In the genomic region with DNA sequence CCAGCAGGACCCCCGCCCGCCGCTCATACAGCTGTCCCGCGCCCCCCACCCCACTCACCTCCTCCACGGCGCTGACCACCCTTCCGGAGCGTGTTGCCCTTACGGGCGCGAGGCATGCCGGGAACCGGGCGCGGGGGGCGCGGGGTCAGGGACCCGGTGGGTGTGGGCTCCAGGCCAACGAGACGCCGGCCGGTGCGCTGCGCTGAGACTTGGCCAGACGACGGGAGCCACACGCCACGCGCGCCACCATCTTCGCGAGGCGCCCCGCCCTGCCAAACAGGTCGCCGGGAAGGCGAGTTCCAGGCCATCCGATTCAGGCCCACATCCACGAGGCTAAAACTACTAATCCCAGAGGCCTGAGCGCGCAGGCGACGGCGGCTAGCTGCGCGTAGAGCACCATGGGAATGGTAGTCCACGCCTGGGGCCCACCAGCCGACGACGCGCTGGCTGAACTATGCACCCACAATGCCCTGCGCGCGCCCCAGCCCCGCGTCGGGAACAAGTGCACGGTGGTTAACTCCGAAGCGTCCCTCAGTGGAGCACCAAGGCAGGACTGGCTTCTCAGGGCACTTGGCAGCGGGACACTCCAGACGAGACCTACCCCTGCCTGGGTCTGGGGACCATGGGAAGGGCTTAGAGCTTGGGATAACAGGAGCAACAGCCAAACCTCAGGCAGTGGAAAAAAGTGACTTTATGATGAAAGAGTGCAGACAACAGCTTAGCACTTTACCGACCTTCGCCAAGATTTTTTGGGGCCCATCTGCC, we compare ENCODE assay signal across 8 cellular contexts. TPM values are rescaled to one million over a fixed set of nuclear protein-coding genes. Genes with fewer than 3 reads are reported as not detected.
DNase-seq lines count a peak whose midpoint lies in the region; ATAC-seq and TF ChIP-seq lines count a peak whose summit lies in the region.

Gene IFRD2 (minus strand): TSS at position 271 of the 765 bp plus-strand sequence. CDS start 155 bp downstream, at position 116.

- intact Hi-C loops in IMR-90 (cut with micrococcal nuclease), result no loop called here

- 0 out of 3 replicates have a peak within 1 kb of the TSS, but pooled peaks have one; percentile 43 for H2BK15ac ChIP-seq in IMR-90 (ENCODE audit: low read depth, low read length)

- H2BK5ac ChIP-seq in IMR-90 (ENCODE audit: low read depth, low read length, poor library complexity, severe bottlenecking), result peak within 1 kb of the TSS; percentile 55

- H3K27ac ChIP-seq in IMR-90 (ENCODE audit: insufficient read depth, low read length), result peak within 1 kb of the TSS; percentile 49

- H3K14ac ChIP-seq in IMR-90 (replicated peaks; ENCODE audit: low read depth, low read length), result peak within 1 kb of the TSS; percentile 86

- POLR2A ChIA-PET in IMR-90 (lab: Charles Lee; ENCODE audit: unreplicated experiment), result interaction anchor here (1.1 kb wide), 1 partner anchor 45 kb away, joined by 3 read pairs; no protein-coding TSS in a partner anchor

- peak within 1 kb of the TSS; percentile 82 for H3K56ac ChIP-seq in IMR-90 (ENCODE audit: extremely low read depth, insufficient read depth, low read length)

- peak within 1 kb of the TSS; percentile 93 for H3K4ac ChIP-seq in IMR-90 (ENCODE audit: low read depth, low read length)

- 2% methylated on average over 33 of the region's 65 CpGs; no CpG with 5 or more reads in 1 of the 2 experiments for WGBS in IMR-90 (ENCODE audit: extremely low coverage in 2 of 2, insufficient read length in 1 of 2), 2 experiments

- TF ChIP-seq CTCF in IMR-90 (conservative IDR thresholded peaks at IDR 0.05; ENCODE audit: low read depth, low read length), result no peak

- peak within 1 kb of the TSS; percentile 83 for H3K9ac ChIP-seq in IMR-90 (ENCODE audit: low read depth, low read length)

- CTCF ChIA-PET in IMR-90 (lab: Yijun Ruan, JAX), result interaction anchor here (0.6 kb wide), 1 partner anchor 1248 kb away, joined by 3 read pairs; no protein-coding TSS in a partner anchor

- dilution Hi-C loops in IMR-90 (cut with HindIII; ENCODE audit: low sequenced_read_pairs, unreplicated experiment), result no loop called here

- ATAC-seq in GM21528 (IDR thresholded peaks at IDR 0.05; ENCODE audit: low FRiP score, unreplicated experiment), result peak; percentile 83
- peak; percentile 98 for ATAC-seq in IMR-90 (ENCODE audit: low read depth)

- peak within 1 kb of the TSS; percentile 100 for H2AK9ac ChIP-seq in IMR-90 (replicated peaks; ENCODE audit: low read depth, low read length, poor library complexity)

- H2BK20ac ChIP-seq in IMR-90 (ENCODE audit: low read depth, low read length), result no peak within 1 kb of the TSS

- no peaks in the 10 kb centered on the region; the same call in 1 of the 2 replicates for H3K9me1 ChIP-seq in IMR-90 (ENCODE audit: insufficient read depth, low read length)

- H3K9me3 ChIP-seq in IMR-90 (ENCODE audit: control insufficient read depth, insufficient read depth, low read length) (no peaks in the 10 kb centered on the region), mononuclear cell (ENCODE audit: low read depth, low read length) (no peaks in the 10 kb centered on the region)

- peak within 1 kb of the TSS; percentile 90 for H4K5ac ChIP-seq in IMR-90 (ENCODE audit: low read depth, low read length)

- peak; percentile 98 for DNase-seq in DMS 273 (lab: John Stamatoyannopoulos, UW; ENCODE audit: unreplicated experiment)
- DNase-seq in IMR-90, result peak; percentile 97
- DNase-seq in OCI-M1 (lab: John Stamatoyannopoulos, UW), result peak; percentile 95
- DNase-seq in activated T-cell treated with anti-CD3 and anti-CD28 coated beads for 24 hours (ENCODE audit: low read depth), result peak; percentile 93
- DNase-seq in epidermal melanocyte (ENCODE audit: insufficient read length, low spot score), result peak; percentile 90
- DNase-seq in stimulated activated CD8-positive, alpha-beta memory T cell treated with anti-CD3 and anti-CD28 coated beads, Interleukin-4, amount 100 ng/mL, for 1 hour (ENCODE audit: low read depth in 2 of 2, low spot score in 1 of 2), result peak; percentile 77 to 91

- peak; percentile 72; the same call in 1 of the 2 replicates for TF ChIP-seq POLR2A in IMR-90 (IDR thresholded peaks at IDR 0.05; ENCODE audit: low read depth, low read length)

- peaks cover 26% of the 10 kb centered on the region for H3K36me3 ChIP-seq in IMR-90 (ENCODE audit: control insufficient read depth, insufficient read depth, low read length)

- BruUV-seq in IMR-90 (replicated peaks; lab: Mats Ljungman, UMichigan), result no TSS peak

- peak within 1 kb of the TSS; percentile 96 for H2AFZ ChIP-seq in IMR-90 (replicated peaks; ENCODE audit: low read length, poor library complexity)

- H2BK120ac ChIP-seq in IMR-90 (ENCODE audit: low read depth, low read length), result peak within 1 kb of the TSS; percentile 28; the same call in 1 of the 2 replicates

- TF ChIP-seq RAD21 in IMR-90 (IDR thresholded peaks at IDR 0.05; ENCODE audit: low read length), result no peak

- H4K8ac ChIP-seq in IMR-90 (ENCODE audit: low read depth in 2 of 2, low read length in 2 of 2), result peak within 1 kb of the TSS; percentile 86 to 99

- H3K79me1 ChIP-seq in IMR-90 (ENCODE audit: low read depth in 1 of 2, low read length in 2 of 2), result peaks cover 14 to 31% of the 10 kb centered on the region in 2 experiments

- H3K18ac ChIP-seq in IMR-90 (ENCODE audit: low read depth, low read length), result 0 out of 2 replicates have a peak within 1 kb of the TSS, but pooled peaks have one; percentile 8

- no peaks in the 10 kb centered on the region for H4K20me1 ChIP-seq in IMR-90 (ENCODE audit: insufficient read depth, low read length)

- peak within 1 kb of the TSS; percentile 97 for H3K4me2 ChIP-seq in IMR-90 (ENCODE audit: low read depth, low read length)

- peak within 1 kb of the TSS; percentile 90 for H4K91ac ChIP-seq in IMR-90 (ENCODE audit: insufficient read depth, low read depth, low read length)

- H3K4me3 ChIP-seq in IMR-90 (ENCODE audit: insufficient read depth, low read depth, low read length) (peak within 1 kb of the TSS; percentile 68), mononuclear cell (ENCODE audit: low read length) (peak within 1 kb of the TSS; percentile 51)

- peaks cover 8% of the 10 kb centered on the region for H3K4me1 ChIP-seq in IMR-90 (ENCODE audit: control insufficient read depth, insufficient read depth, low read length)
- H3K4me1 ChIP-seq in mononuclear cell (ENCODE audit: insufficient read depth, low read length), result peaks cover 19% of the 10 kb centered on the region

- peak within 1 kb of the TSS; percentile 99 for H2AK5ac ChIP-seq in IMR-90 (ENCODE audit: low read depth, low read length)

- H3K23ac ChIP-seq in IMR-90 (ENCODE audit: low read depth, low read length), result peak within 1 kb of the TSS; percentile 88; the same call in 1 of the 2 replicates

- in situ Hi-C loops in IMR-90 (cut with MboI; ENCODE audit: low sequenced_read_pairs), result no loop called here

- H3K27me3 ChIP-seq in IMR-90 (ENCODE audit: control insufficient read depth, insufficient read depth, low read length) (no peaks in the 10 kb centered on the region), mononuclear cell (ENCODE audit: insufficient read depth, low read length) (no peaks in the 10 kb centered on the region)

TF ChIP-seq in IMR-90, 13 proteins besides CTCF, POLR2A, EP300 and RAD21:
- TF ChIP-seq SMC3 (IDR thresholded peaks at IDR 0.05; ENCODE audit: low read depth, low read length), result no peak
- no peak for TF ChIP-seq RFX5 (IDR thresholded peaks at IDR 0.05; ENCODE audit: low read depth, low read length)
- TF ChIP-seq BHLHE40 (IDR thresholded peaks at IDR 0.05; ENCODE audit: low read depth, low read length), result peak; percentile 45; the same call in 1 of the 2 replicates
- TF ChIP-seq NFE2L2 (IDR thresholded peaks at IDR 0.05; ENCODE audit: low read depth, low read length), result no peak
- TF ChIP-seq, protein P1, sequence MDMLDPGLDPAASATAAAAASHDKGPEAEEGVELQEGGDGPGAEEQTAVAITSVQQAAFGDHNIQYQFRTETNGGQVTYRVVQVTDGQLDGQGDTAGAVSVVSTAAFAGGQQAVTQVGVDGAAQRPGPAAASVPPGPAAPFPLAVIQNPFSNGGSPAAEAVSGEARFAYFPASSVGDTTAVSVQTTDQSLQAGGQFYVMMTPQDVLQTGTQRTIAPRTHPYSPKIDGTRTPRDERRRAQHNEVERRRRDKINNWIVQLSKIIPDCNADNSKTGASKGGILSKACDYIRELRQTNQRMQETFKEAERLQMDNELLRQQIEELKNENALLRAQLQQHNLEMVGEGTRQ (IDR thresholded peaks at IDR 0.05; ENCODE audit: low read depth, low read length), result peak; percentile 41; the same call in 1 of the 2 replicates
- 0 out of 2 replicates have a peak, but pooled peaks have one; percentile 5 for TF ChIP-seq FOS (IDR thresholded peaks at IDR 0.05; ENCODE audit: low read depth, low read length)
- peak; percentile 87 for TF ChIP-seq MAZ (IDR thresholded peaks at IDR 0.05; ENCODE audit: borderline replicate concordance, low read depth, low read length)
- TF ChIP-seq MXI1 (IDR thresholded peaks at IDR 0.05; ENCODE audit: borderline replicate concordance, low read depth, low read length), result peak; percentile 88
- no peak for TF ChIP-seq MAFK (IDR thresholded peaks at IDR 0.05; ENCODE audit: low read depth, low read length)
TF ChIP-seq in IMR-90: peak in this region for 5.

RNA-seq across cellular contexts. Expression of gene IFRD2, which starts in this region (rescaled TPM):
- total RNA-seq in IMR-90 (2012; rRNA removed), result 48.6 and 52.7 TPM in 2 replicates
- 79.1 and 85.2 TPM in 2 replicates for polyA plus RNA-seq in IMR-90 (2012; rRNA removed)
- 68.9 and 69.3 TPM in 2 replicates for polyA plus RNA-seq in IMR-90 (2012; cell fraction: cytosol; rRNA removed)
- 164 and 342 TPM in 2 replicates for polyA plus RNA-seq in IMR-90 (2012; cell fraction: nucleus; rRNA removed; ENCODE audit: low replicate concordance)
- 19.0 TPM for total RNA-seq in mononuclear cell

Comparison
In these comparisons a context has a peak if more than half of its experiments do, and no peak if none do; other contexts are left out.
1. Peak in every context shown above with its lines: DNase-seq, ATAC-seq, H3K4me3 ChIP-seq and H3K27ac ChIP-seq.